ENCODE assay signal across 1 cellular context in the genomic region with DNA sequence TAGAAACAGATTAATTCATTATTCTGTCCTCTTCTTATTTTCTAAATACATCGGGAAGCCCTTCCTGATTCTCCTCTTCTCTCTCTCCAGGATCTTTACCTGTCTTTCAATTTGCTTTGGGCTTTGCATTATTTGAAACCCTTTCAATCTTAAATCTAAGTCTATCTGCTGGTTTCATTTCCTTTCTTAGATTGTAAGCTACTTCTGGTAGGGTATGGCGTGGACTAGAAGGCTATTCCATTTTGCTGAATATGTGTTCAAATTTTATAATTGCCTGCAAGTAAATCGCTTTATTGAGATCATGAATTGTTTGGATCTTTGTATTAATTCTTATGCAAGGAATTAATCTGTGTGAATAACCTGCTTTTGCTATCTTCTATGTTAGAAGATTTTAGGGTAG.
TF ChIP-seq lines count a peak whose summit lies in the region.

No MANE protein-coding gene starts in this region.

TF ChIP-seq in HCT116, 20 proteins besides CTCF, POLR2A, EP300 and RAD21 (continued from another document):
- no peak for TF ChIP-seq ZBTB33 (IDR thresholded peaks at IDR 0.05; ENCODE audit: extremely low read depth, insufficient replicate concordance, low read length)
- no peak for TF ChIP-seq JUND (IDR thresholded peaks at IDR 0.05)
- no peak for TF ChIP-seq SIN3A (IDR thresholded peaks at IDR 0.05; ENCODE audit: low read depth)
- no peak for TF ChIP-seq SRF (IDR thresholded peaks at IDR 0.05; ENCODE audit: low read depth)
- TF ChIP-seq REST (IDR thresholded peaks at IDR 0.05; ENCODE audit: low read depth): no peak
- TF ChIP-seq EZH2phosphoT487 (IDR thresholded peaks at IDR 0.05; ENCODE audit: borderline replicate concordance): no peak
- no peak for TF ChIP-seq CBX3 (IDR thresholded peaks at IDR 0.05; ENCODE audit: low read depth)
- TF ChIP-seq SP1 (IDR thresholded peaks at IDR 0.05; ENCODE audit: low read depth): no peak
